ENCODE assay signal across 12 cellular contexts in genomic region chr7:117479480-117480224, GRCh38. TPM values are rescaled to one million over a fixed set of nuclear protein-coding genes. Genes with fewer than 3 reads are reported as not detected.
DNase-seq lines count a peak whose midpoint lies in the region; ATAC-seq, FAIRE-seq and TF ChIP-seq lines count a peak whose summit lies in the region.
"Had no signal": no experiment of that assay in that cellular context is flagged by ENCODE, and none has a peak within 500 bp of the region (broad histone marks: within the 10 kb centered on the region; RNA-seq: fewer than 3 reads in every experiment).

Gene CFTR (plus strand): TSS chr7:117480025. CDS start chr7:117480095, 70 bp downstream.

- H3K4me3 ChIP-seq in urinary bladder (ENCODE audit: low read depth, low read length) = peak within 1 kb of the TSS; percentile 31

- TF ChIP-seq CTCF in nephron (IDR thresholded peaks at IDR 0.05; ENCODE audit: unreplicated experiment in 3 of 3) = no peak

- TF ChIP-seq POLR2A in GM12891 (IDR thresholded peaks at IDR 0.05; ENCODE audit: low read depth, low read length) = no peak

- intact Hi-C loops in head of caudate nucleus (cut with DNase I) = no loop called here

- peak; percentile 12 for DNase-seq in DMS 273 (lab: John Stamatoyannopoulos, UW; ENCODE audit: unreplicated experiment)
- no peak for DNase-seq in DMS 273 treated with DMSO at 0.1 percent for 48 hours (lab: John Stamatoyannopoulos, UW)
- peak in 39 of 42 donors; percentile 17 to 80 (median 58) for DNase-seq in head of caudate nucleus
- DNase-seq in NCI-H1092 (lab: John Stamatoyannopoulos, UW) = no peak
- no peak for DNase-seq in GM12891 (ENCODE audit: insufficient read length, low spot score)
- DNase-seq: activated CD4-positive, alpha-beta memory T cell treated with anti-CD3 and anti-CD28 coated beads, Interleukin-2, amount 10 ng/mL, durations not matched to agents 7 days and 5 days; NCI-H748 treated with DMSO at 0.1 percent for 48 hours had no signal

- no peak for FAIRE-seq in GM12891 (lab: Jason Lieb, UNC)
- FAIRE-seq: HTR-8/SVneo had no signal

- peaks cover 11% of the 10 kb centered on the region for H3K4me1 Mint-ChIP-seq in nephron
- H3K4me1 Mint-ChIP-seq: activated CD4-positive, alpha-beta memory T cell treated with anti-CD3 and anti-CD28 coated beads, Interleukin-2, amount 10 ng/mL, durations not matched to agents 7 days and 5 days had no signal

- peaks cover 1% of the 10 kb centered on the region for H3K36me3 ChIP-seq in urinary bladder (ENCODE audit: insufficient read depth)

- peak within 1 kb of the TSS; percentile 83 to 86 (median 84) for H3K4me3 Mint-ChIP-seq in nephron
- H3K4me3 Mint-ChIP-seq: activated CD4-positive, alpha-beta memory T cell treated with anti-CD3 and anti-CD28 coated beads, Interleukin-2, amount 10 ng/mL, durations not matched to agents 7 days and 5 days had no signal

- H3K27me3 Mint-ChIP-seq in nephron (ENCODE audit: low read depth) = peaks cover 63% of the 10 kb centered on the region

- H3K27ac Mint-ChIP-seq in nephron = peak within 1 kb of the TSS in 1 of 3 experiments; percentile 42
- H3K27ac Mint-ChIP-seq: activated CD4-positive, alpha-beta memory T cell treated with anti-CD3 and anti-CD28 coated beads, Interleukin-2, amount 10 ng/mL, durations not matched to agents 7 days and 5 days had no signal

- no peaks in the 10 kb centered on the region for H3K4me1 ChIP-seq in urinary bladder (ENCODE audit: insufficient read depth)

- H3K9me3 Mint-ChIP-seq in nephron = no peaks in the 10 kb centered on the region
- H3K9me3 Mint-ChIP-seq: activated CD4-positive, alpha-beta memory T cell treated with anti-CD3 and anti-CD28 coated beads, Interleukin-2, amount 10 ng/mL, durations not matched to agents 7 days and 5 days had no signal

- 4% methylated on average over 45 of the region's 45 CpGs for WGBS in urinary bladder

- ATAC-seq in GM18519 (IDR thresholded peaks at IDR 0.05; ENCODE audit: low FRiP score, unreplicated experiment) = no peak

- no peaks in the 10 kb centered on the region for H3K36me3 Mint-ChIP-seq in nephron (ENCODE audit: low read depth)

- H3K27ac ChIP-seq in urinary bladder (ENCODE audit: low read depth) = no peak within 1 kb of the TSS
- H3K27ac ChIP-seq: 22Rv1 had no signal

TF ChIP-seq in GM12891, 5 proteins besides CTCF, POLR2A, EP300 and RAD21:
- TF ChIP-seq SPI1 (IDR thresholded peaks at IDR 0.05; ENCODE audit: low read depth, low read length) (no peak), PAX5 (IDR thresholded peaks at IDR 0.05; ENCODE audit: insufficient read depth, low read length, severe bottlenecking) (no peak), POU2F2 (IDR thresholded peaks at IDR 0.05; ENCODE audit: low read depth, low read length) (no peak), POLR2AphosphoS5 (IDR thresholded peaks at IDR 0.05; ENCODE audit: low read depth, low read length) (no peak), TAF1 (IDR thresholded peaks at IDR 0.05; ENCODE audit: low read depth, low read length) (no peak)

RNA-seq across cellular contexts. Expression of gene CFTR, which starts in this region (rescaled TPM):
- 2.0 TPM for total RNA-seq in urinary bladder
- polyA plus RNA-seq in urinary bladder = 0.05 TPM
- polyA plus RNA-seq in GM12891 (2012; ENCODE audit: low read depth, missing spikeins) = 0.03 TPM
- total RNA-seq: activated CD4-positive, alpha-beta memory T cell treated with anti-CD3 and anti-CD28 coated beads, Interleukin-2, amount 10 ng/mL, durations not matched to agents 7 days and 5 days had no signal

Comparison
In these comparisons a context has a peak if more than half of its experiments do, and no peak if none do; other contexts are left out.
1. DNase-seq: peak in DMS 273 (single experiment) and head of caudate nucleus (39 of 42); none in DMS 273 treated with DMSO at 0.1 percent for 48 hours (single experiment), NCI-H1092 (single experiment) and GM12891 (single experiment).